In the genomic region with DNA sequence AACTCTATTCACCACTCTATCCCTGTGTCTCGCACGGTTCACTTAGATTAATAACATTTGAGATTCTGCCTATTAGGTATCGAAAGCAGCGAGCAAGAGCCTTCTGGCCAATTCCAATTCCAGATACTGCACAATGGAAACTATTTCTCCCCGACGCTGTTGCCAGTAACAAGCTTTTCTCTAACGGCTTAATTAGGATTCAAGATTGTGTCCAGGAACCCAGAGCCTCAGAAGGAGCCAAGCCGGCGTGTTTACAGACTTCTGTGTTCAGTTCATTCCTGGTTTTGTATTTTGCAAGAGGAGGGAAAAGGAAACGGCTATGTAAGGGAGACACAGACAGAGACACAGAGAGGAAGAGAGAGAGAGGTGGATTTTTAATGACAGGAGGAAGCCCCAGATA, we compare ENCODE assay signal across 15 cellular contexts.
DNase-seq lines count a peak whose midpoint lies in the region; ATAC-seq, FAIRE-seq and TF ChIP-seq lines count a peak whose summit lies in the region.
"Had no signal": no experiment of that assay in that cellular context is flagged by ENCODE, and none has a peak within 500 bp of the region (broad histone marks: within the 10 kb centered on the region; RNA-seq: fewer than 3 reads in every experiment).

No MANE protein-coding gene starts in this region.

- H3K4me1 Mint-ChIP-seq in astrocyte (ENCODE audit: low read depth, unreplicated experiment): no peaks in the 10 kb centered on the region

- no peak overlapping the region for H3K27ac Mint-ChIP-seq in astrocyte (ENCODE audit: unreplicated experiment)
- H3K27ac Mint-ChIP-seq: T-helper 17 cell had no signal

- H3K36me3 Mint-ChIP-seq in astrocyte (ENCODE audit: low read depth, unreplicated experiment): no peaks in the 10 kb centered on the region

- H3K36me3 ChIP-seq in astrocyte (ENCODE audit: insufficient read depth, low read length): no peaks in the 10 kb centered on the region
- H3K36me3 ChIP-seq in gastroesophageal sphincter: no peaks in the 10 kb centered on the region
- no peaks in the 10 kb centered on the region for H3K36me3 ChIP-seq in muscle layer of colon (ENCODE audit: insufficient read depth, low read length)
- H3K36me3 ChIP-seq in suprapubic skin: no peaks in the 10 kb centered on the region

- no peaks in the 10 kb centered on the region for H3K79me2 ChIP-seq in astrocyte (ENCODE audit: insufficient read depth, low read length)

- H3K4me3 Mint-ChIP-seq in astrocyte (ENCODE audit: unreplicated experiment): no peak overlapping the region
- H3K4me3 Mint-ChIP-seq: T-helper 17 cell had no signal

- H3K9ac ChIP-seq in astrocyte (ENCODE audit: low read length): no peak overlapping the region
- no peak overlapping the region for H3K9ac ChIP-seq in muscle layer of colon (ENCODE audit: low read length)

- no peak for TF ChIP-seq CTCF in astrocyte (IDR thresholded peaks at IDR 0.05; ENCODE audit: insufficient read depth, low read depth, low read length)
- no peak for TF ChIP-seq CTCF in gastroesophageal sphincter (IDR thresholded peaks at IDR 0.05)
- no peak for TF ChIP-seq CTCF in suprapubic skin (IDR thresholded peaks at IDR 0.05)
- TF ChIP-seq CTCF in foreskin keratinocyte (conservative IDR thresholded peaks at IDR 0.05): no peak

- no peaks in the 10 kb centered on the region for H4K20me1 ChIP-seq in astrocyte (ENCODE audit: insufficient read depth, low read length)

- no peak overlapping the region for H3K27ac ChIP-seq in astrocyte (ENCODE audit: low read depth, low read length)
- H3K27ac ChIP-seq in gastroesophageal sphincter: peak overlapping the region; percentile 76 to 85 (median 80)
- peak overlapping the region; percentile 79 for H3K27ac ChIP-seq in muscle layer of colon (ENCODE audit: low read depth, low read length)
- H3K27ac ChIP-seq in suprapubic skin: peak overlapping the region; percentile 42
- no peak overlapping the region for H3K27ac ChIP-seq in foreskin keratinocyte

- ATAC-seq in gastroesophageal sphincter (peak; percentile 87), foreskin keratinocyte (no peak)
- ATAC-seq: T-helper 17 cell had no signal

- peak overlapping the region; percentile 51 for H3K4me2 ChIP-seq in astrocyte (ENCODE audit: low read length)

- TF ChIP-seq POLR2A in gastroesophageal sphincter (IDR thresholded peaks at IDR 0.05): no peak
- TF ChIP-seq POLR2A in suprapubic skin (IDR thresholded peaks at IDR 0.05): no peak

- 12 to 13% methylated on average over 3 to 10 of the region's 10 CpGs for WGBS in gastroesophageal sphincter (ENCODE audit: low coverage in 1 of 2), 2 donors
- 16% methylated on average over 10 of the region's 10 CpGs for WGBS in suprapubic skin

- H3K4me1 ChIP-seq in astrocyte (ENCODE audit: insufficient read depth, low read length) (no peaks in the 10 kb centered on the region), gastroesophageal sphincter (peaks cover 0 to 26% (median 0%) of the 10 kb centered on the region in 3 donors), muscle layer of colon (ENCODE audit: insufficient read depth, low read length) (peaks cover 18% of the 10 kb centered on the region), suprapubic skin (no peaks in the 10 kb centered on the region), foreskin keratinocyte (no peaks in the 10 kb centered on the region)

- H3K27me3 ChIP-seq in astrocyte (ENCODE audit: insufficient read depth, low read length) (peaks cover 2% of the 10 kb centered on the region), gastroesophageal sphincter (no peaks in the 10 kb centered on the region), muscle layer of colon (ENCODE audit: control insufficient read depth in 1 of 2, insufficient read depth in 2 of 2, low read length in 2 of 2) (no peaks in the 10 kb centered on the region), suprapubic skin (no peaks in the 10 kb centered on the region), foreskin keratinocyte (no peaks in the 10 kb centered on the region)

- TF ChIP-seq EP300 in gastroesophageal sphincter (IDR thresholded peaks at IDR 0.05): no peak
- TF ChIP-seq EP300 in suprapubic skin (IDR thresholded peaks at IDR 0.05): no peak

- no peak for FAIRE-seq in astrocyte (lab: Jason Lieb, UNC)

- H3K27me3 Mint-ChIP-seq in astrocyte (ENCODE audit: low read depth, unreplicated experiment): peaks cover 5% of the 10 kb centered on the region

- DNase-seq in astrocyte (ENCODE audit: low read depth) (peak; percentile 2), suprapubic skin (ENCODE audit: low spot score in 2 of 2) (no peak), Kasumi-1 (lab: John Stamatoyannopoulos, UW) (no peak), islet precursor cell (no peak), GM19238 (ENCODE audit: insufficient read length, low spot score) (no peak), foreskin keratinocyte (no peak)
- DNase-seq: activated gamma-delta T cell treated with Interleukin-2 at 50 U/mL for 16 hours, cortex of kidney, Karpas-422, mammary epithelial cell, NCI-H2081, OCI-M1, T-helper 17 cell had no signal

- H3K9me3 ChIP-seq in astrocyte (ENCODE audit: insufficient read depth, low read depth, low read length) (no peaks in the 10 kb centered on the region), gastroesophageal sphincter (peaks cover 0 to 6% (median 0%) of the 10 kb centered on the region in 3 donors), muscle layer of colon (ENCODE audit: low read length) (no peaks in the 10 kb centered on the region), suprapubic skin (no peaks in the 10 kb centered on the region)

- H3K9me3 Mint-ChIP-seq in astrocyte (ENCODE audit: unreplicated experiment): peaks cover 2% of the 10 kb centered on the region

- peak overlapping the region; percentile 16 for H2AFZ ChIP-seq in astrocyte (ENCODE audit: low read depth, low read length)

- H3K4me3 ChIP-seq in astrocyte (ENCODE audit: insufficient read depth, low read depth, low read length): no peak overlapping the region
- H3K4me3 ChIP-seq in gastroesophageal sphincter: peak overlapping the region; percentile 5 to 6
- no peak overlapping the region for H3K4me3 ChIP-seq in muscle layer of colon (ENCODE audit: low read depth in 1 of 2, low read length in 2 of 2)
- no peak overlapping the region for H3K4me3 ChIP-seq in suprapubic skin

Comparison
In these comparisons a context has a peak if more than half of its experiments do, and no peak if none do; other contexts are left out.
1. H3K27ac ChIP-seq: peak in gastroesophageal sphincter (4 of 4), muscle layer of colon (single experiment) and suprapubic skin (single experiment); none in astrocyte (single experiment) and foreskin keratinocyte (single experiment).
2. H3K4me3 ChIP-seq: peak in gastroesophageal sphincter (2 of 2); none in astrocyte (single experiment), muscle layer of colon (0 of 2) and suprapubic skin (single experiment).